In the genomic region with DNA sequence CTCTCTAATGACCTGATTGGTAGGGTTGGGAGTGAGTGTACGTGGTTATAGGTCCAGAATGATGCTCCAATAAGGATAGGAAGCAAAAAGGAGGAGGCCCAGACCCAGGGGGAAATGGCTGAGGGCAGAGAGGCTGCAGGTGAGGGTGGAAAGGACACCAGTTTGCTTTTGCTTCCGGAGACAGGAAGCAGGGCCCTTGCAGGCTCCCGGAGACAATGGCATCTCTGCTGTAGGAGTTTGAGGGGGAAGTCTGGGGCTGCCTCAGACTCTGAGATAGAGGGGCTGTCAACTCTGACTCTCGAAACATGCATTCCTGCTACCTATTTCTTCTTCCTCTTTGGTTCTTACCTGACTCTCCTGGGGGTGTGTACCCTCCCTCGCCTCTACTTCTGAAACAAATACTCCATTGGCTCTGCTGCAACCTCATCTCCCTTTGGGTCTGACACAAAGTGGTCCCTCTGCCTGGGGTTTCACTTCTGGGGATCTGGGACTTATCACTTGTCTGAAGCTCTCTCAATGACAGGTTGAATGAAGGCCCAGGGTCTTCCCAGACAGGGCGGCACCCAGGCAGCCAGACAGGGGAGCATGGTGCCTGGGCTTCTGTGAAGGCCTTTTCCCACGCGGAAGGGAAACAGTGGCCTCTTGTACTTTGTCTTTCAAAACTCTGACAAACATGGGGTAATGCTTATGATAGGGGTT, we compare ENCODE assay signal across 21 cellular contexts.
"Had no signal": no experiment of that assay in that cellular context is flagged by ENCODE, and none has a peak within 500 bp of the region (broad histone marks: within the 10 kb centered on the region; RNA-seq: fewer than 3 reads in every experiment).

No MANE protein-coding gene starts in this region.

- H3K27me3 ChIP-seq: esophagus squamous epithelium, hepatocyte, transverse colon had no signal

- H3K27ac ChIP-seq: hepatocyte, left ventricle myocardium inferior, prostate gland, transverse colon, WERI-Rb-1 had no signal

- H3K9me3 Mint-ChIP-seq: activated T-cell treated with anti-CD3 and anti-CD28 coated beads, Interleukin-2, amount 50 U/mL, for 72 hours; T-helper 1 cell treated with Interleukin-12 subunit alpha and Interleukin-12 subunit beta and Interleukin-4 antibody, amounts not matched to agents 30 μg/mL and 1 μg/mL, for 36 hours had no signal

- H3K4me3 ChIP-seq: esophagus squamous epithelium, hepatocyte, left ventricle myocardium inferior, prostate gland, skin epidermis, transverse colon had no signal

- H3K9me3 ChIP-seq: esophagus squamous epithelium, prostate gland had no signal

- FAIRE-seq: kidney had no signal

- H3K4me3 Mint-ChIP-seq: activated CD4-positive, alpha-beta memory T cell treated with anti-CD3 and anti-CD28 coated beads for 36 hours; activated CD4-positive, alpha-beta T cell treated with anti-CD3 and anti-CD28 coated beads for 36 hours; activated T-cell treated with anti-CD3 and anti-CD28 coated beads, Interleukin-2, amount 50 U/mL, for 72 hours; natural killer cell treated with Interleukin-12 subunit alpha and Interleukin-12 subunit beta and Interleukin-15 and Interleukin-18, amount 100 ng/mL, for 72 hours; T-helper 1 cell treated with Interleukin-12 subunit alpha and Interleukin-12 subunit beta and Interleukin-4 antibody, amounts not matched to agents 30 μg/mL and 1 μg/mL, for 36 hours had no signal

- DNase-seq: activated CD4-positive, alpha-beta memory T cell treated with anti-CD3 and anti-CD28 coated beads for 36 hours; activated CD4-positive, alpha-beta T cell treated with anti-CD3 and anti-CD28 coated beads for 36 hours; activated CD8-positive, alpha-beta memory T cell treated with anti-CD3 and anti-CD28 coated beads, Interleukin-2, amount 50 U/mL, for 48 hours; activated gamma-delta T cell; activated T-cell treated with anti-CD3 and anti-CD28 coated beads, Interleukin-2, amount 50 U/mL, for 72 hours; esophagus squamous epithelium; kidney; left ventricle myocardium inferior; right cardiac atrium; stimulated activated CD4-positive, alpha-beta T cell treated with anti-CD3 and anti-CD28 coated beads, Interleukin-15, amount 100 ng/mL, for 24 hours; stimulated activated CD4-positive, alpha-beta T cell treated with anti-CD3 and anti-CD28 coated beads, Interleukin-4, amount 100 ng/mL, for 4 hours; stimulated activated CD8-positive, alpha-beta memory T cell treated with anti-CD3 and anti-CD28 coated beads, Interleukin-4, amount 100 ng/mL, for 48 hours; stimulated activated naive CD4-positive, alpha-beta T cell treated with Interleukin-2 at 50 U/mL for 16 hours; transverse colon; WERI-Rb-1 had no signal

- H3K36me3 ChIP-seq: esophagus squamous epithelium, left ventricle myocardium inferior, prostate gland, transverse colon, WERI-Rb-1 had no signal

- H3K79me2 ChIP-seq: hepatocyte had no signal

- H2AFZ ChIP-seq: hepatocyte had no signal

- H3K36me3 Mint-ChIP-seq: activated CD4-positive, alpha-beta memory T cell treated with anti-CD3 and anti-CD28 coated beads for 36 hours; activated naive CD4-positive, alpha-beta T cell treated with anti-CD3 and anti-CD28 coated beads, Interleukin-2, amount 50 U/mL, for 72 hours had no signal

- H3K4me1 ChIP-seq: left ventricle myocardium inferior, prostate gland, transverse colon had no signal

- H3K27ac Mint-ChIP-seq: activated CD4-positive, alpha-beta memory T cell treated with anti-CD3 and anti-CD28 coated beads for 36 hours; activated CD4-positive, alpha-beta T cell treated with anti-CD3 and anti-CD28 coated beads for 36 hours; activated naive CD4-positive, alpha-beta T cell treated with anti-CD3 and anti-CD28 coated beads, Interleukin-2, amount 50 U/mL, for 72 hours; activated T-cell treated with anti-CD3 and anti-CD28 coated beads, Interleukin-2, amount 50 U/mL, for 72 hours; natural killer cell treated with Interleukin-12 subunit alpha and Interleukin-12 subunit beta and Interleukin-15 and Interleukin-18, amount 100 ng/mL, for 72 hours; T-helper 1 cell treated with Interleukin-12 subunit alpha and Interleukin-12 subunit beta and Interleukin-4 antibody, amounts not matched to agents 30 μg/mL and 1 μg/mL, for 36 hours had no signal

- H3K4me2 ChIP-seq: hepatocyte had no signal
